In genomic region chr20:37380864-37381579, GRCh38 we compare ENCODE assay signal across 21 cellular contexts. TPM values are rescaled to one million over a fixed set of nuclear protein-coding genes. Genes with fewer than 3 reads are reported as not detected.
A peak's percentile ranks its signal among the peaks of the same experiment; 100 is the strongest.
DNase-seq lines count a peak whose midpoint lies in the region; TF ChIP-seq lines count a peak whose summit lies in the region.
"Had no signal": no experiment of that assay in that cellular context is flagged by ENCODE, and none has a peak within 500 bp of the region (broad histone marks: within the 10 kb centered on the region; RNA-seq: fewer than 3 reads in every experiment).

No MANE protein-coding gene starts in this region.

- H3K4me3 ChIP-seq in AG04450 (ENCODE audit: low read depth, low read length) (no peak overlapping the region), OCI-LY7 (ENCODE audit: low read depth, low read length, poor library complexity, severe bottlenecking) (no peak overlapping the region), duodenal mucosa (ENCODE audit: low read depth in 1 of 2, low read length in 2 of 2) (peak overlapping the region in 1 of 2 donors; percentile 40), ovary (no peak overlapping the region)
- H3K4me3 ChIP-seq: smooth muscle cell, testis had no signal

- no peaks in the 10 kb centered on the region for H4K20me1 ChIP-seq in OCI-LY7 (ENCODE audit: insufficient read depth, low read length)

- TF ChIP-seq POLR2A in ovary (IDR thresholded peaks at IDR 0.05): no peak

- H2AFZ ChIP-seq in OCI-LY7 (ENCODE audit: low read length): no peak overlapping the region

- peak overlapping the region; percentile 5 to 32 for H3K9ac ChIP-seq in duodenal mucosa (ENCODE audit: low read depth in 1 of 2, low read length in 2 of 2)

- BruUV-seq in OCI-LY7 (replicated peaks; lab: Mats Ljungman, UMichigan): no TSS peak

- H3K27ac ChIP-seq in AG04450 (ENCODE audit: low read depth, low read length) (peak overlapping the region; percentile 21), OCI-LY7 (ENCODE audit: low read depth, low read length, poor library complexity, severe bottlenecking) (no peak overlapping the region), duodenal mucosa (ENCODE audit: low read depth, low read length) (peak overlapping the region; percentile 39), ovary (no peak overlapping the region)

- POLR2A ChIA-PET in AG04450 (lab: Yijun Ruan, JAX) (no interaction called here), OCI-LY7 (lab: Charles Lee) (interaction anchor here (1.0 kb wide), 1 partner anchor 92 kb away, joined by 6 read pairs; the partner anchor contains the start of gene MANBAL)

- no peaks in the 10 kb centered on the region for H3K79me2 ChIP-seq in OCI-LY7 (ENCODE audit: insufficient read depth, low read depth, low read length)

- DNase-seq in AG04450 (ENCODE audit: low read depth, low spot score) (no peak), OCI-LY7 (ENCODE audit: low spot score) (no peak), ovary (peak in 4 of 5 donors; percentile 8 to 33 (median 18)), DMS 273 treated with DMSO at 0.1 percent for 48 hours (lab: John Stamatoyannopoulos, UW) (no peak), NCI-H2171 (lab: John Stamatoyannopoulos, UW) (no peak)
- DNase-seq in activated T-cell treated with anti-CD3 and anti-CD28 coated beads, Interleukin-2, amount 50 U/mL, for 1 hour: no peak
- DNase-seq in NK-92 treated with Interleukin-12 subunit alpha and Interleukin-12 subunit beta, amount 100 ng/mL, for 24 hours (lab: John Stamatoyannopoulos, UW): no peak
- DNase-seq: activated CD4-positive, alpha-beta T cell treated with anti-CD3 and anti-CD28 coated beads for 1 hour; activated CD8-positive, alpha-beta memory T cell treated with anti-CD3 and anti-CD28 coated beads for 24 hours; activated naive CD4-positive, alpha-beta T cell treated with anti-CD3 and anti-CD28 coated beads, Interleukin-2, amount 10 ng/mL, durations not matched to agents 7 days and 5 days; activated T-cell treated with anti-CD3 and anti-CD28 coated beads, Interleukin-2, amount 50 U/mL, for 4 hours; EL; KBM-7; NCI-H1417 treated with DMSO at 0.1 percent for 48 hours; NCI-H2081 treated with DMSO at 0.1 percent for 48 hours; NCI-H446; SIG-M5; stimulated activated CD4-positive, alpha-beta T cell treated with anti-CD3 and anti-CD28 coated beads, Interleukin-2, amount 100 ng/mL, for 48 hours; testis had no signal

- H3K36me3 ChIP-seq in OCI-LY7 (ENCODE audit: insufficient read depth, low read length) (no peaks in the 10 kb centered on the region), duodenal mucosa (ENCODE audit: control insufficient read depth in 1 of 2, insufficient read depth in 2 of 2, low read length in 2 of 2) (peaks cover 24 to 30% of the 10 kb centered on the region in 2 donors), ovary (no peaks in the 10 kb centered on the region)

- H3K27me3 ChIP-seq in AG04450 (ENCODE audit: control insufficient read depth, insufficient read depth, low read length): no peaks in the 10 kb centered on the region
- no peaks in the 10 kb centered on the region for H3K27me3 ChIP-seq in duodenal mucosa (ENCODE audit: control insufficient read depth in 1 of 2, insufficient read depth in 2 of 2, low read length in 2 of 2)
- no peaks in the 10 kb centered on the region for H3K27me3 ChIP-seq in ovary
- H3K27me3 ChIP-seq: testis had no signal

- TF ChIP-seq CTCF in AG04450 (IDR thresholded peaks at IDR 0.05; ENCODE audit: low read depth, low read length) (no peak), OCI-LY7 (conservative IDR thresholded peaks at IDR 0.05; ENCODE audit: low read length) (no peak), ovary (IDR thresholded peaks at IDR 0.05) (no peak)

- CTCF ChIA-PET in AG04450 (lab: Charles Lee): interaction anchor here (1.0 to 2.9 kb wide), 2 partner anchors 99 to 111 kb away, joined by 3 to 8 read pairs; no protein-coding TSS in a partner anchor
- CTCF ChIA-PET in OCI-LY7 (lab: Charles Lee; ENCODE audit: unreplicated experiment): interaction anchor here (1.1 kb wide), 1 partner anchor 110 kb away, joined by 4 read pairs; no protein-coding TSS in a partner anchor

- H3K4me1 ChIP-seq in OCI-LY7 (ENCODE audit: insufficient read depth, low read length, poor library complexity, severe bottlenecking): peaks cover 33% of the 10 kb centered on the region
- H3K4me1 ChIP-seq in duodenal mucosa (ENCODE audit: control insufficient read depth in 1 of 2, insufficient read depth in 2 of 2, low read length in 2 of 2): peaks cover 29 to 41% of the 10 kb centered on the region in 2 donors
- peaks cover 12% of the 10 kb centered on the region for H3K4me1 ChIP-seq in ovary (ENCODE audit: insufficient read depth)

- H3K9me3 ChIP-seq in AG04450 (ENCODE audit: control insufficient read depth, insufficient read depth, low read length): no peaks in the 10 kb centered on the region
- peaks cover 1% of the 10 kb centered on the region; the same call in 1 of the 2 replicates for H3K9me3 ChIP-seq in OCI-LY7 (ENCODE audit: low read length)
- no peaks in the 10 kb centered on the region for H3K9me3 ChIP-seq in duodenal mucosa (ENCODE audit: control insufficient read depth in 1 of 2, low read length in 2 of 2)
- no peaks in the 10 kb centered on the region for H3K9me3 ChIP-seq in ovary
- H3K9me3 ChIP-seq: testis had no signal

- H3K9me2 ChIP-seq in OCI-LY7 (ENCODE audit: insufficient read depth, low read length): no peaks in the 10 kb centered on the region

- WGBS in ovary, 3 donors: 86 to 90% (median 89%) methylated on average over 16 of the region's 16 CpGs

- no peak for TF ChIP-seq EP300 in ovary (IDR thresholded peaks at IDR 0.05)

- H3K4me2 ChIP-seq in OCI-LY7 (ENCODE audit: low read length): peak overlapping the region; percentile 37; the same call in 1 of the 2 replicates
- H3K4me2 ChIP-seq: smooth muscle cell had no signal

- intact Hi-C loops in OCI-LY7 (cut with micrococcal nuclease; ENCODE audit: unreplicated experiment): loop anchor here (5.0 kb wide), 1 partner anchor 64 kb away; no protein-coding TSS in a partner anchor
- intact Hi-C loops in ovary (cut with DNase I): loop anchor here (5.0 to 10.0 kb wide), 5 partner anchors 94 to 186 kb away; partner anchors contain the start of genes BLCAP (in 1 of the 4), MANBAL (in 1 of the 4) and NNAT (in 1 of the 4)

RNA-seq across cellular contexts. Expression of gene SRC, which starts 35.1 kb away (rescaled TPM):
- polyA plus RNA-seq in AG04450 (2011; rRNA removed): 13.9 and 19.1 TPM in 2 replicates
- 21.9 and 28.6 TPM in 2 replicates for polyA minus RNA-seq in AG04450 (2011; rRNA and poly(A)+ RNA removed)
- 0.18 and 3.7 TPM in 2 replicates for total RNA-seq in OCI-LY7 (2014; rRNA removed; shearing (Covaris generic))
- 0.72 and 0.89 TPM in 2 replicates for total RNA-seq in OCI-LY7 (2022)
- 10 to 100 TPM; 23.1 to 72.7 (median 45.5) TPM for total RNA-seq in ovary
- polyA plus RNA-seq in ovary: 10 to 100 TPM; 17.0 to 27.0 TPM

Comparison
In these comparisons a context has a peak if more than half of its experiments do, and no peak if none do; other contexts are left out.
1. DNase-seq: peak in ovary (4 of 5); none in AG04450 (single experiment), OCI-LY7 (single experiment), DMS 273 treated with DMSO at 0.1 percent for 48 hours (single experiment), NCI-H2171 (single experiment), activated T-cell treated with anti-CD3 and anti-CD28 coated beads, Interleukin-2, amount 50 U/mL, for 1 hour (single experiment) and NK-92 treated with Interleukin-12 subunit alpha and Interleukin-12 subunit beta, amount 100 ng/mL, for 24 hours (single experiment).
2. H3K27ac ChIP-seq: peak in AG04450 (single experiment) and duodenal mucosa (single experiment); none in OCI-LY7 (single experiment) and ovary (0 of 2).
3. RNA of gene SRC, which starts 35.1 kb away (total RNA-seq): 23.1 to 72.7 TPM in ovary; 0.18 to 3.7 TPM in OCI-LY7; every median in the first group is over 4 times any median in the second.